Comparison of ENCODE assay signal across 20 cellular contexts in the genomic region with DNA sequence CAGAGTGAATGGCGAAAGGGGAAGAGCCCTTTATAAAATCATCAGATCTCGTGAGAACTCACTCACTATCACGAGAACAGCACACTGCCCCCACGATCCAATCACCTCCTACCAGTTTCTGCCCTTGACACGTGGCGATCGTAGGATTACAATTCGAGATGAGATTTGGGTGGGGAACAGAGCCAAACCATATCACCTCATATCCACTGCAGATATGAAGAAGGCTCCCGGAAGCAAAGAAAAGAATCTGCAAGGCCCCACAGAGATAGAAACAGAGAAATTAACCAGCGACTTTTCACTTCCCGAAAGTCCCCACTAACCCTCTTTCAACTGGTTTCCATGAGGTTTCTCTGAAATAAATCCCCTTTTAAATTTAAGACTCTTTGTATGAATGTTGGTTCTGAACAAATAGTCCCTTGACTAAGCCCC.
DNase-seq lines count a peak whose midpoint lies in the region; ATAC-seq and TF ChIP-seq lines count a peak whose summit lies in the region.
"Had no signal": no experiment of that assay in that cellular context is flagged by ENCODE, and none has a peak within 500 bp of the region (broad histone marks: within the 10 kb centered on the region; RNA-seq: fewer than 3 reads in every experiment).

No MANE protein-coding gene starts in this region.

- H3K9ac ChIP-seq in neural progenitor cell = no peak overlapping the region

- no peaks in the 10 kb centered on the region for H3K27me3 ChIP-seq in neural progenitor cell
- H3K27me3 ChIP-seq: body of pancreas, dorsolateral prefrontal cortex, hepatocyte, pancreas had no signal

- peaks cover 6% of the 10 kb centered on the region for H3K4me1 ChIP-seq in neural progenitor cell
- H3K4me1 ChIP-seq: body of pancreas, pancreas had no signal

- no peak for ATAC-seq in activated CD8-positive, alpha-beta T cell treated with anti-CD3 and anti-CD28 coated beads for 36 hours
- no peak for ATAC-seq in activated CD8-positive, alpha-beta T cell treated with anti-CD3 and anti-CD28 coated beads, Interleukin-2, amount 10 ng/mL, durations not matched to agents 7 days and 5 days
- peak; percentile 67 for ATAC-seq in GM21723 (IDR thresholded peaks at IDR 0.05; ENCODE audit: unreplicated experiment)
- ATAC-seq in HG03159 (IDR thresholded peaks at IDR 0.05; ENCODE audit: unreplicated experiment) = peak; percentile 54
- no peak for ATAC-seq in HG03457 (IDR thresholded peaks at IDR 0.05; ENCODE audit: unreplicated experiment)
- ATAC-seq in natural killer cell = no peak
- ATAC-seq: body of pancreas, pancreas had no signal

- no peaks in the 10 kb centered on the region for H4K20me1 ChIP-seq in neural progenitor cell (ENCODE audit: low read depth)

- H3K4me1 Mint-ChIP-seq in activated CD8-positive, alpha-beta T cell treated with anti-CD3 and anti-CD28 coated beads for 36 hours (ENCODE audit: low read depth) = peaks cover 10% of the 10 kb centered on the region
- H3K4me1 Mint-ChIP-seq in activated CD8-positive, alpha-beta T cell treated with anti-CD3 and anti-CD28 coated beads, Interleukin-2, amount 10 ng/mL, durations not matched to agents 7 days and 5 days (ENCODE audit: low read depth) = no peaks in the 10 kb centered on the region
- H3K4me1 Mint-ChIP-seq in neural progenitor cell (peaks cover 17% of the 10 kb centered on the region), natural killer cell (no peaks in the 10 kb centered on the region)

- no peaks in the 10 kb centered on the region for H3K9me3 ChIP-seq in neural progenitor cell (ENCODE audit: low read depth)
- H3K9me3 ChIP-seq: body of pancreas, pancreas had no signal

- H3K4me2 ChIP-seq in neural progenitor cell = no peak overlapping the region
- H3K4me2 ChIP-seq: hepatocyte had no signal

- H3K9me3 Mint-ChIP-seq in activated CD8-positive, alpha-beta T cell treated with anti-CD3 and anti-CD28 coated beads for 36 hours = no peaks in the 10 kb centered on the region
- no peaks in the 10 kb centered on the region for H3K9me3 Mint-ChIP-seq in activated CD8-positive, alpha-beta T cell treated with anti-CD3 and anti-CD28 coated beads, Interleukin-2, amount 10 ng/mL, durations not matched to agents 7 days and 5 days (ENCODE audit: insufficient read depth)
- H3K9me3 Mint-ChIP-seq in neural progenitor cell = no peaks in the 10 kb centered on the region
- H3K9me3 Mint-ChIP-seq in natural killer cell = no peaks in the 10 kb centered on the region
- H3K9me3 Mint-ChIP-seq: activated naive CD4-positive, alpha-beta T cell treated with anti-CD3 and anti-CD28 coated beads for 36 hours had no signal

- POLR2A ChIA-PET in activated CD8-positive, alpha-beta T cell treated with anti-CD3 and anti-CD28 coated beads for 36 hours (lab: Charles Lee) = interaction anchor here (0.8 kb wide), 1 partner anchor 28 kb away, joined by 5 read pairs; no protein-coding TSS in a partner anchor
- POLR2A ChIA-PET in activated CD8-positive, alpha-beta T cell treated with anti-CD3 and anti-CD28 coated beads, Interleukin-2, amount 10 ng/mL, durations not matched to agents 7 days and 5 days (lab: Charles Lee) = no interaction called here

- intact Hi-C loops in activated CD8-positive, alpha-beta T cell treated with anti-CD3 and anti-CD28 coated beads for 36 hours (cut with micrococcal nuclease) = no loop called here
- intact Hi-C loops in natural killer cell (cut with micrococcal nuclease) = no loop called here

- H3K36me3 ChIP-seq in neural progenitor cell = no peaks in the 10 kb centered on the region
- H3K36me3 ChIP-seq: pancreas, WERI-Rb-1 had no signal

- H2AFZ ChIP-seq in neural progenitor cell (replicated peaks) = no peak overlapping the region
- H2AFZ ChIP-seq: hepatocyte had no signal

- peak overlapping the region; percentile 11 for H3K27ac Mint-ChIP-seq in activated CD8-positive, alpha-beta T cell treated with anti-CD3 and anti-CD28 coated beads for 36 hours
- no peak overlapping the region for H3K27ac Mint-ChIP-seq in activated CD8-positive, alpha-beta T cell treated with anti-CD3 and anti-CD28 coated beads, Interleukin-2, amount 10 ng/mL, durations not matched to agents 7 days and 5 days
- H3K27ac Mint-ChIP-seq in neural progenitor cell (no peak overlapping the region), natural killer cell (no peak overlapping the region)
- H3K27ac Mint-ChIP-seq: activated naive CD4-positive, alpha-beta T cell treated with anti-CD3 and anti-CD28 coated beads for 36 hours had no signal

- H3K27ac ChIP-seq in neural progenitor cell = no peak overlapping the region
- H3K27ac ChIP-seq: 22Rv1, body of pancreas, dorsolateral prefrontal cortex, hepatocyte, pancreas, WERI-Rb-1 had no signal

- H3K79me2 ChIP-seq in neural progenitor cell (ENCODE audit: low read depth) = no peaks in the 10 kb centered on the region
- H3K79me2 ChIP-seq: hepatocyte had no signal

- no peak for TF ChIP-seq CTCF in activated CD8-positive, alpha-beta T cell treated with anti-CD3 and anti-CD28 coated beads for 36 hours (IDR thresholded peaks at IDR 0.05)
- TF ChIP-seq CTCF in neural progenitor cell (IDR thresholded peaks at IDR 0.05) (no peak), natural killer cell (IDR thresholded peaks at IDR 0.05) (no peak)

- H3F3A ChIP-seq in neural progenitor cell (ENCODE audit: low read depth) = no peaks in the 10 kb centered on the region

- no peak for DNase-seq in activated CD8-positive, alpha-beta T cell treated with anti-CD3 and anti-CD28 coated beads for 36 hours
- DNase-seq in activated CD8-positive, alpha-beta T cell treated with anti-CD3 and anti-CD28 coated beads, Interleukin-2, amount 10 ng/mL, durations not matched to agents 7 days and 5 days = no peak
- DNase-seq in neural progenitor cell (ENCODE audit: low spot score) (no peak), NCI-H526 treated with DMSO at 0.1 percent for 48 hours (lab: John Stamatoyannopoulos, UW) (no peak), natural killer cell (no peak)
- DNase-seq: activated naive CD4-positive, alpha-beta T cell treated with anti-CD3 and anti-CD28 coated beads for 36 hours; body of pancreas; C1 segment of cervical spinal cord; dorsolateral prefrontal cortex; KBM-7; NCI-H1417; NCI-H524; pancreas; stimulated activated naive CD4-positive, alpha-beta T cell treated with Interleukin-2 at 50 U/mL for 16 hours; WERI-Rb-1 had no signal

- H3K27me3 Mint-ChIP-seq in activated CD8-positive, alpha-beta T cell treated with anti-CD3 and anti-CD28 coated beads for 36 hours = peaks cover 2% of the 10 kb centered on the region
- H3K27me3 Mint-ChIP-seq in activated CD8-positive, alpha-beta T cell treated with anti-CD3 and anti-CD28 coated beads, Interleukin-2, amount 10 ng/mL, durations not matched to agents 7 days and 5 days (ENCODE audit: low read depth) = no peaks in the 10 kb centered on the region
- H3K27me3 Mint-ChIP-seq in neural progenitor cell (ENCODE audit: insufficient read depth, low read depth) (peaks cover 6% of the 10 kb centered on the region), natural killer cell (ENCODE audit: low read depth in 2 of 2) (peaks cover 0 to 3% of the 10 kb centered on the region in 2 donors)

- CTCF ChIA-PET in activated CD8-positive, alpha-beta T cell treated with anti-CD3 and anti-CD28 coated beads for 36 hours (lab: Charles Lee) = no interaction called here
- CTCF ChIA-PET in activated CD8-positive, alpha-beta T cell treated with anti-CD3 and anti-CD28 coated beads, Interleukin-2, amount 10 ng/mL, durations not matched to agents 7 days and 5 days (lab: Charles Lee) = no interaction called here

- no peak overlapping the region for H3K4me3 ChIP-seq in neural progenitor cell
- H3K4me3 ChIP-seq: body of pancreas, dorsolateral prefrontal cortex, hepatocyte, pancreas had no signal

- H3K36me3 Mint-ChIP-seq in activated CD8-positive, alpha-beta T cell treated with anti-CD3 and anti-CD28 coated beads for 36 hours (ENCODE audit: low read depth) = no peaks in the 10 kb centered on the region
- no peaks in the 10 kb centered on the region for H3K36me3 Mint-ChIP-seq in activated CD8-positive, alpha-beta T cell treated with anti-CD3 and anti-CD28 coated beads, Interleukin-2, amount 10 ng/mL, durations not matched to agents 7 days and 5 days (ENCODE audit: low read depth)
- H3K36me3 Mint-ChIP-seq in neural progenitor cell (no peaks in the 10 kb centered on the region), natural killer cell (no peaks in the 10 kb centered on the region)

- H3K4me3 Mint-ChIP-seq in activated CD8-positive, alpha-beta T cell treated with anti-CD3 and anti-CD28 coated beads for 36 hours = no peak overlapping the region
- H3K4me3 Mint-ChIP-seq in activated CD8-positive, alpha-beta T cell treated with anti-CD3 and anti-CD28 coated beads, Interleukin-2, amount 10 ng/mL, durations not matched to agents 7 days and 5 days = no peak overlapping the region
- H3K4me3 Mint-ChIP-seq in neural progenitor cell (no peak overlapping the region), natural killer cell (no peak overlapping the region)
- H3K4me3 Mint-ChIP-seq: activated naive CD4-positive, alpha-beta T cell treated with anti-CD3 and anti-CD28 coated beads for 36 hours had no signal

Comparison
In these comparisons a context has a peak if more than half of its experiments do, and no peak if none do; other contexts are left out.
1. ATAC-seq: peak in GM21723 (single experiment) and HG03159 (single experiment); none in activated CD8-positive, alpha-beta T cell treated with anti-CD3 and anti-CD28 coated beads for 36 hours (single experiment), activated CD8-positive, alpha-beta T cell treated with anti-CD3 and anti-CD28 coated beads, Interleukin-2, amount 10 ng/mL, durations not matched to agents 7 days and 5 days (single experiment), HG03457 (single experiment) and natural killer cell (0 of 3).